8 cellular contexts compared by ENCODE assay signal in the genomic region with DNA sequence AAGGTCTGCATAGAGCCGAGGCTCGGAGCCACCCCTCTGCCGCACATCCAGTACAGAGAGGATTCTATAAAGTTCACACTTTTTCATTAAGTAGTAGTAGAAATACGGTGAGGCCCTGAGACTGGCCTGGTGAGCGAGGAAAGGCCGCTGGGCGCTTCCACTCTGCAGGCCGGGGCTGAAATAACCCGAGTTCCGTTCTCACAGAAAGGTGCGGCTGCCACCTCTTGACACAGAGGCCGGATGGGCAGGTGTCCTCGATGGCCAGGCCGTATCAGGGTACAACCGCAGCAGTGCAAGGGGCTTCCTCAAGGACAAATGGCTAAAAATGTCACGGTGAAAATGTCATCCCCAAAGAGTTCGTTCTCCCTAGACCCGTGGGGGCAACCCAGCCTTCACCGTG. TPM values are rescaled to one million over a fixed set of nuclear protein-coding genes. Genes with fewer than 3 reads are reported as not detected.
DNase-seq lines count a peak whose midpoint lies in the region; TF ChIP-seq lines count a peak whose summit lies in the region.

No MANE protein-coding gene starts in this region.

- H3F3A ChIP-seq in MM.1S (ENCODE audit: insufficient read depth, low read length), result no peaks in the 10 kb centered on the region; the same call in 1 of the 2 replicates

- H3K4me2 ChIP-seq in MM.1S (ENCODE audit: low read depth, low read length), result peak overlapping the region; percentile 25; the same call in 1 of the 2 replicates
- H3K4me2 ChIP-seq in osteoblast (ENCODE audit: insufficient read depth, low read length), result no peak overlapping the region

- no peaks in the 10 kb centered on the region for H4K20me1 ChIP-seq in MM.1S (ENCODE audit: insufficient read depth, low read length)
- peaks cover 38% of the 10 kb centered on the region for H4K20me1 ChIP-seq in osteoblast (ENCODE audit: insufficient read depth, low read length)

- H3K27ac Mint-ChIP-seq in CD4-positive, alpha-beta memory T cell, result peak overlapping the region in 3 of 7 donors; percentile 8 to 83 (median 77)
- H3K27ac Mint-ChIP-seq in osteocyte (ENCODE audit: unreplicated experiment), result no peak overlapping the region

- intact Hi-C loops in CD4-positive, alpha-beta memory T cell (cut with micrococcal nuclease), result loop anchor here (1.0 to 2.0 kb wide), 2 partner anchors 21 to 41 kb away; partner anchors contain the start of genes ALYREF, ANAPC11 and ARHGDIA
- intact Hi-C loops in colonic mucosa (cut with DNase I), result no loop called here

- H3K36me3 ChIP-seq in CD4-positive, alpha-beta memory T cell (ENCODE audit: insufficient read depth, low read length), result peaks cover 52% of the 10 kb centered on the region
- peaks cover 11% of the 10 kb centered on the region; the same call in 1 of the 2 replicates for H3K36me3 ChIP-seq in MM.1S (replicated peaks; ENCODE audit: insufficient read depth, low read length)
- peaks cover 13% of the 10 kb centered on the region for H3K36me3 ChIP-seq in colonic mucosa
- peaks cover 47% of the 10 kb centered on the region for H3K36me3 ChIP-seq in osteoblast (ENCODE audit: insufficient read depth, low read length)

- peaks cover 9 to 39% (median 15%) of the 10 kb centered on the region in 4 donors for H3K4me1 Mint-ChIP-seq in CD4-positive, alpha-beta memory T cell
- H3K4me1 Mint-ChIP-seq in osteocyte (ENCODE audit: unreplicated experiment), result peaks cover 13% of the 10 kb centered on the region

- H3K79me2 ChIP-seq in MM.1S (ENCODE audit: low read length), result peaks cover 44% of the 10 kb centered on the region
- peaks cover 37% of the 10 kb centered on the region for H3K79me2 ChIP-seq in osteoblast (ENCODE audit: insufficient read depth, low read length)

- no peak overlapping the region for H2AFZ ChIP-seq in MM.1S (ENCODE audit: low read length)
- H2AFZ ChIP-seq in osteoblast (ENCODE audit: low read length), result no peak overlapping the region

- TF ChIP-seq CTCF in MM.1S (IDR thresholded peaks at IDR 0.05; ENCODE audit: low read length) (no peak), colonic mucosa (IDR thresholded peaks at IDR 0.05) (peak; percentile 6), osteocyte (IDR thresholded peaks at IDR 0.05) (no peak), osteoblast (IDR thresholded peaks at IDR 0.05; ENCODE audit: extremely low read depth, low read depth, low read length) (no peak)

- no peaks in the 10 kb centered on the region for H3K9me2 ChIP-seq in MM.1S (replicated peaks; ENCODE audit: insufficient read depth, low read length)

- POLR2A ChIA-PET in CD4-positive, alpha-beta memory T cell (lab: Charles Lee; ENCODE audit: partially characterized antibody), result interaction anchor here (0.6 to 1.5 kb wide), 6 partner anchors 8 to 78 kb away, joined by 3 to 6 read pairs (median 4); partner anchors contain the start of genes ALYREF, ANAPC11, ARHGDIA and MCRIP1

- no peaks in the 10 kb centered on the region for H3K27me3 ChIP-seq in CD4-positive, alpha-beta memory T cell (ENCODE audit: insufficient read depth, low read length)
- H3K27me3 ChIP-seq in MM.1S (replicated peaks; ENCODE audit: insufficient read depth, low read length), result no peaks in the 10 kb centered on the region
- H3K27me3 ChIP-seq in colonic mucosa, result no peaks in the 10 kb centered on the region
- no peaks in the 10 kb centered on the region for H3K27me3 ChIP-seq in osteoblast (ENCODE audit: insufficient read depth, low read length)

- H3K4me1 ChIP-seq in CD4-positive, alpha-beta memory T cell (ENCODE audit: insufficient read depth, low read length), result peaks cover 32% of the 10 kb centered on the region
- H3K4me1 ChIP-seq in MM.1S (ENCODE audit: low read length) (peaks cover 12% of the 10 kb centered on the region), colonic mucosa (peaks cover 5% of the 10 kb centered on the region), osteoblast (ENCODE audit: insufficient read depth, low read length) (peaks cover 14% of the 10 kb centered on the region)

- no peak overlapping the region for H3K4me3 ChIP-seq in CD4-positive, alpha-beta memory T cell (ENCODE audit: low read length in 2 of 2)
- H3K4me3 ChIP-seq in MM.1S (ENCODE audit: low read length) (0 out of 2 replicates have a peak overlapping the region, but pooled peaks have one; percentile 4), colonic mucosa (no peak overlapping the region), osteoblast (ENCODE audit: insufficient read depth, low read length) (no peak overlapping the region)

- H3K27me3 Mint-ChIP-seq in CD4-positive, alpha-beta memory T cell, result no peaks in the 10 kb centered on the region
- no peaks in the 10 kb centered on the region for H3K27me3 Mint-ChIP-seq in osteocyte (ENCODE audit: unreplicated experiment)

- peak overlapping the region; percentile 53 to 83 (median 60) for H3K4me3 Mint-ChIP-seq in CD4-positive, alpha-beta memory T cell
- peak overlapping the region; percentile 22 for H3K4me3 Mint-ChIP-seq in osteocyte (ENCODE audit: unreplicated experiment)

- H3K9ac ChIP-seq in MM.1S (ENCODE audit: low read length) (no peak overlapping the region), colonic mucosa (ENCODE audit: low read depth in 2 of 2, low read length in 2 of 2) (no peak overlapping the region)

- H3K36me3 Mint-ChIP-seq in CD4-positive, alpha-beta memory T cell, result peaks cover 17 to 37% of the 10 kb centered on the region in 2 donors
- H3K36me3 Mint-ChIP-seq in osteocyte (ENCODE audit: unreplicated experiment), result peaks cover 18% of the 10 kb centered on the region

- H3K27ac ChIP-seq in CD4-positive, alpha-beta memory T cell (ENCODE audit: low read depth, low read length), result peak overlapping the region; percentile 44
- H3K27ac ChIP-seq in MM.1S (ENCODE audit: low read length) (no peak overlapping the region), colonic mucosa (no peak overlapping the region), osteoblast (ENCODE audit: low read depth, low read length) (no peak overlapping the region)

- no peaks in the 10 kb centered on the region for H3K9me3 Mint-ChIP-seq in CD4-positive, alpha-beta memory T cell
- no peaks in the 10 kb centered on the region for H3K9me3 Mint-ChIP-seq in osteocyte (ENCODE audit: unreplicated experiment)

- H3K9me3 ChIP-seq in CD4-positive, alpha-beta memory T cell (ENCODE audit: control insufficient read depth in 1 of 2, low read length in 2 of 2), result no peaks in the 10 kb centered on the region
- H3K9me3 ChIP-seq in MM.1S (replicated peaks; ENCODE audit: insufficient read depth, low read length), result no peaks in the 10 kb centered on the region
- H3K9me3 ChIP-seq in colonic mucosa, result no peaks in the 10 kb centered on the region
- H3K9me3 ChIP-seq in osteoblast (ENCODE audit: low read depth, low read length), result no peaks in the 10 kb centered on the region

- CTCF ChIA-PET in CD4-positive, alpha-beta memory T cell (lab: Charles Lee; ENCODE audit: partially characterized antibody), result no interaction called here

- DNase-seq in CD4-positive, alpha-beta memory T cell, result no peak
- DNase-seq in MM.1S (no peak), colonic mucosa (no peak), osteocyte (ENCODE audit: extremely low spot score, unreplicated experiment) (no peak), AG08395 (ENCODE audit: low spot score) (no peak), osteoblast (ENCODE audit: insufficient read length, low spot score, missing footprints) (no peak), H4 (ENCODE audit: low spot score) (no peak), DMS53 (lab: John Stamatoyannopoulos, UW) (no peak)

RNA-seq across cellular contexts. Expression of gene PCYT2, which starts 0.8 kb away (rescaled TPM):
- 10 to 100 TPM; 43.5 to 48.3 TPM for total RNA-seq in CD4-positive, alpha-beta memory T cell
- polyA plus RNA-seq in CD4-positive, alpha-beta memory T cell, result 10 to 100 TPM; 27.8 to 30.3 TPM
- 10 to 100 TPM; 47.5 to 71.6 TPM for total RNA-seq in colonic mucosa
- 33.2 and 38.0 TPM in 2 replicates for total RNA-seq in osteocyte
- total RNA-seq in osteoblast, result 61.6 and 67.0 TPM in 2 replicates
- 34.7 and 39.0 TPM in 2 replicates for total RNA-seq in H4 (2014; rRNA removed; shearing (Covaris generic))

RNA-seq across cellular contexts. Expression of gene SIRT7, which starts 6.0 kb away (rescaled TPM):
- total RNA-seq in CD4-positive, alpha-beta memory T cell, result 10 to 100 TPM; 87.8 to 91.9 TPM
- 10 to 100 TPM; 31.5 to 45.0 TPM for polyA plus RNA-seq in CD4-positive, alpha-beta memory T cell
- total RNA-seq in colonic mucosa, result 10 to 100 TPM; 43.3 to 81.9 TPM
- 18.8 and 20.9 TPM in 2 replicates for total RNA-seq in osteocyte
- total RNA-seq in osteoblast, result 15.0 and 22.1 TPM in 2 replicates
- total RNA-seq in H4 (2014; rRNA removed; shearing (Covaris generic)), result 5.5 and 8.7 TPM in 2 replicates

RNA-seq across cellular contexts. Expression of gene NPB, which starts 9.9 kb away (rescaled TPM):
- under 1 TPM; 0.61 to 0.79 TPM for total RNA-seq in CD4-positive, alpha-beta memory T cell
- not detected for polyA plus RNA-seq in CD4-positive, alpha-beta memory T cell
- total RNA-seq in colonic mucosa (under 1 TPM in 1 of 2 donors, not detected in 1; 0.22 TPM), osteocyte (0.56 and 0.68 TPM in 2 replicates), osteoblast (under 0.01 TPM in 1 of 2 replicates, not detected in the other)
- total RNA-seq in H4 (2014; rRNA removed; shearing (Covaris generic)), result 0.04 TPM in 1 of 2 replicates, not detected in the other

RNA-seq across cellular contexts. Expression of gene MAFG, which starts 15.6 kb away (rescaled TPM):
- total RNA-seq in CD4-positive, alpha-beta memory T cell, result 10 to 100 TPM; 16.0 to 16.3 TPM
- 1 to 10 TPM; 2.1 to 3.5 TPM for polyA plus RNA-seq in CD4-positive, alpha-beta memory T cell
- total RNA-seq in colonic mucosa, result 10 to 100 TPM; 16.0 to 20.4 TPM
- 34.7 and 35.6 TPM in 2 replicates for total RNA-seq in osteocyte
- total RNA-seq in osteoblast, result 27.1 and 32.6 TPM in 2 replicates
- total RNA-seq in H4 (2014; rRNA removed; shearing (Covaris generic)), result 8.7 and 9.3 TPM in 2 replicates

RNA-seq across cellular contexts. Expression of gene ANAPC11, which starts 20.4 kb away (rescaled TPM):
- total RNA-seq in CD4-positive, alpha-beta memory T cell, result 10 to 100 TPM; 53.8 to 57.0 TPM
- 100 to 1,000 TPM; 262 to 267 TPM for polyA plus RNA-seq in CD4-positive, alpha-beta memory T cell
- total RNA-seq in colonic mucosa, result 100 to 1,000 TPM; 106 to 174 TPM
- total RNA-seq in osteocyte, result 119 and 138 TPM in 2 replicates
- 105 and 123 TPM in 2 replicates for total RNA-seq in osteoblast
- 189 and 222 TPM in 2 replicates for total RNA-seq in H4 (2014; rRNA removed; shearing (Covaris generic))
